Comparison of ENCODE assay signal across 8 cellular contexts in genomic region chr15:74375303-74375693, GRCh38. TPM values are rescaled to one million over a fixed set of nuclear protein-coding genes. Genes with fewer than 3 reads are reported as not detected.
DNase-seq lines count a peak whose midpoint lies in the region; ATAC-seq and TF ChIP-seq lines count a peak whose summit lies in the region.

No MANE protein-coding gene starts in this region.

- peaks cover 32% of the 10 kb centered on the region for H3K4me1 Mint-ChIP-seq in stimulated activated effector memory CD8-positive, alpha-beta T cell treated with anti-CD3 and anti-CD28 coated beads, Interleukin-12 subunit alpha, Interleukin-12 subunit beta, amount 100 ng/mL, for 72 hours

- peak; percentile 55 for DNase-seq in DMS53 treated with DMSO at 0.1 percent for 48 hours (lab: John Stamatoyannopoulos, UW; ENCODE audit: unreplicated experiment)
- DNase-seq in activated CD8-positive, alpha-beta memory T cell treated with anti-CD3 and anti-CD28 coated beads, Interleukin-2, amount 50 U/mL, for 1 hour (ENCODE audit: extremely low read depth), result peak; percentile 58
- DNase-seq in epidermal melanocyte (ENCODE audit: insufficient read length, low spot score), result peak; percentile 86
- peak in 2 of 3 donors; percentile 83 to 94 for DNase-seq in mucosa of descending colon
- peak; percentile 76 to 90 for DNase-seq in stimulated activated effector memory CD8-positive, alpha-beta T cell treated with anti-CD3 and anti-CD28 coated beads, Interleukin-12 subunit alpha, Interleukin-12 subunit beta, amount 100 ng/mL, for 72 hours (ENCODE audit: low spot score in 2 of 2)

- H3K9me3 ChIP-seq in OCI-LY1 (ENCODE audit: low read length), result no peaks in the 10 kb centered on the region
- no peaks in the 10 kb centered on the region for H3K9me3 ChIP-seq in mucosa of descending colon

- H3K4me2 ChIP-seq in OCI-LY1 (ENCODE audit: low read length), result peak overlapping the region; percentile 91; the same call in 1 of the 2 replicates

- no peak overlapping the region for H2AFZ ChIP-seq in OCI-LY1 (ENCODE audit: low read length)

- peak overlapping the region; percentile 82 for H3K4me3 Mint-ChIP-seq in stimulated activated effector memory CD8-positive, alpha-beta T cell treated with anti-CD3 and anti-CD28 coated beads, Interleukin-12 subunit alpha, Interleukin-12 subunit beta, amount 100 ng/mL, for 72 hours

- H3K4me1 ChIP-seq in OCI-LY1 (ENCODE audit: insufficient read depth, low read length, severe bottlenecking), result peaks cover 17% of the 10 kb centered on the region
- peaks cover 11% of the 10 kb centered on the region for H3K4me1 ChIP-seq in mucosa of descending colon (ENCODE audit: low read depth)

- no peaks in the 10 kb centered on the region; the same call in 1 of the 2 replicates for H3K27me3 ChIP-seq in OCI-LY1 (ENCODE audit: insufficient read depth, low read length)

- no peaks in the 10 kb centered on the region for H4K20me1 ChIP-seq in OCI-LY1 (ENCODE audit: insufficient read depth, low read length)

- no peaks in the 10 kb centered on the region for H3K9me3 Mint-ChIP-seq in stimulated activated effector memory CD8-positive, alpha-beta T cell treated with anti-CD3 and anti-CD28 coated beads, Interleukin-12 subunit alpha, Interleukin-12 subunit beta, amount 100 ng/mL, for 72 hours

- TF ChIP-seq RAD21 in Ishikawa (IDR thresholded peaks at IDR 0.05; ENCODE audit: low read depth), result peak; percentile 76

- H3K36me3 ChIP-seq in OCI-LY1 (ENCODE audit: insufficient read depth, low read length) (no peaks in the 10 kb centered on the region), mucosa of descending colon (ENCODE audit: low read depth) (no peaks in the 10 kb centered on the region)

- TF ChIP-seq EP300 in Ishikawa (IDR thresholded peaks at IDR 0.05; ENCODE audit: borderline replicate concordance), result no peak

- H3K9ac ChIP-seq in OCI-LY1 (ENCODE audit: low read length), result no peak overlapping the region

- H3K27ac Mint-ChIP-seq in stimulated activated effector memory CD8-positive, alpha-beta T cell treated with anti-CD3 and anti-CD28 coated beads, Interleukin-12 subunit alpha, Interleukin-12 subunit beta, amount 100 ng/mL, for 72 hours, result no peak overlapping the region

- H3K79me2 ChIP-seq in OCI-LY1 (ENCODE audit: insufficient read depth, low read length), result no peaks in the 10 kb centered on the region

- H3K9me2 ChIP-seq in OCI-LY1 (ENCODE audit: low read depth, low read length), result no peaks in the 10 kb centered on the region

- no peak overlapping the region for H3K27ac ChIP-seq in OCI-LY1 (ENCODE audit: low read depth, low read length, poor library complexity, severe bottlenecking)

- peak; percentile 83 for TF ChIP-seq CTCF in OCI-LY1 (IDR thresholded peaks at IDR 0.05; ENCODE audit: low read length)
- TF ChIP-seq CTCF in mucosa of descending colon (IDR thresholded peaks at IDR 0.05), result peak; percentile 80

- H3K36me3 Mint-ChIP-seq in stimulated activated effector memory CD8-positive, alpha-beta T cell treated with anti-CD3 and anti-CD28 coated beads, Interleukin-12 subunit alpha, Interleukin-12 subunit beta, amount 100 ng/mL, for 72 hours, result no peaks in the 10 kb centered on the region

- ATAC-seq in mucosa of descending colon (peak; percentile 61), HG03457 (IDR thresholded peaks at IDR 0.05; ENCODE audit: unreplicated experiment) (no peak)
- peak; percentile 35 for ATAC-seq in stimulated activated effector memory CD8-positive, alpha-beta T cell treated with anti-CD3 and anti-CD28 coated beads, Interleukin-12 subunit alpha, Interleukin-12 subunit beta, amount 100 ng/mL, for 72 hours

- intact Hi-C loops in mucosa of descending colon (cut with DNase I, micrococcal nuclease), result loop anchor here in 1 of 2 donors (10.0 kb wide), 1 partner anchor 390 kb away; no protein-coding TSS in a partner anchor

- H3F3A ChIP-seq in OCI-LY1 (ENCODE audit: insufficient read depth, low read length), result no peaks in the 10 kb centered on the region

- no peak overlapping the region for H3K4me3 ChIP-seq in OCI-LY1 (ENCODE audit: low read depth, low read length, poor library complexity, severe bottlenecking)
- H3K4me3 ChIP-seq in mucosa of descending colon, result no peak overlapping the region

TF ChIP-seq in Ishikawa, 13 proteins besides CTCF, POLR2A, EP300 and RAD21:
- TF ChIP-seq MAX (IDR thresholded peaks at IDR 0.05) (peak; percentile 37; the same call in 1 of the 2 replicates), CEBPB (IDR thresholded peaks at IDR 0.05) (no peak), NFIC (IDR thresholded peaks at IDR 0.05) (no peak), TEAD4 (IDR thresholded peaks at IDR 0.05) (no peak), ZBTB7A (IDR thresholded peaks at IDR 0.05; ENCODE audit: low read depth) (no peak)

RNA-seq across cellular contexts. Expression of gene CYP11A1, which starts 7.9 kb away (rescaled TPM):
- under 1 TPM; 0.52 to 0.82 (median 0.60) TPM for total RNA-seq in mucosa of descending colon

RNA-seq across cellular contexts. Expression of gene SEMA7A, which starts 58.5 kb away (rescaled TPM):
- total RNA-seq in mucosa of descending colon, result 1 to 10 TPM; 1.6 to 3.7 (median 3.0) TPM
